In the genomic region with DNA sequence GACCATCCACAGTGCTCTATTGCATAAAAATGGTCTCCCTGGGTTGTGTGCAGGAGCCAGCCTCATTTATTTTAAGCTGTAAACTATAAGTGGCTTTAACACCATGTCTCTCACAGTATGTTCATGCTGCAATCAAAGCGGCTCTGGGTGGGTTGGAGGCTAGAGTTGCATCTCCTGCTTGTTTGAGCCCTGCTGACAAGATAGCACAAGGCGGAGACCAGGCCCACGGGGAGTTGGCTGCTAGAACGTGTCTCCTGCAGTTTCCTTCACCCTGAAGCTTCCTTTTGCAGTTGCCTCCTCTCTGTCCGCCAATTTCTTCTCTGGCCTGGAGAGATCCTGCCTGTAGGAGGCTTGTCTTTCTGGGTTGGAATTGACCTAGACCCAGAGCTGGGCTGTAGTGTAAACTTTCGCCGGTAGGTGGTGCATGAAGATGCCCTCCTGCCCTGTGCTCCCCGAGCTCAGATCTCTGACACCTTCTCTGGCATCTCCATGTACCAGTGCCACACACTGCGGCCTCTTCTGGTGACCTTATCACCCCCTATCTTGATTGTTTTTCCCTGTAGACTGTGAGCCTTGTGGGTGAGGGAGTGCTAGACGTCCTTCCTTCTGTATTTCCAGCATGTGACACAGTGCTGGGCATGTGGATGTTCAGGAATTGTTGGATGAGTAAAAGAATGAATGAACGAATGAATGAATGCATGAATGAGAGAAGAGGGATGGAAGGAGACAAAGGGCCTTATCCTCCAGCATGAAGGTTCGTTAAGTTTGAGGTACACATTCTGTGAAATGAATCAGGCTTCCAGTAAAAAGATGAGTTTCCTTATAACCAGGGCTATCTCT, we compare ENCODE assay signal across 8 cellular contexts. TPM values are rescaled to one million over a fixed set of nuclear protein-coding genes. Genes with fewer than 3 reads are reported as not detected.
A peak's percentile ranks its signal among the peaks of the same experiment; 100 is the strongest.
DNase-seq lines count a peak whose midpoint lies in the region; ATAC-seq, FAIRE-seq and TF ChIP-seq lines count a peak whose summit lies in the region.

No MANE protein-coding gene starts in this region.

- no peaks in the 10 kb centered on the region for H3K79me2 ChIP-seq in H1 (ENCODE audit: control insufficient read depth in 1 of 2, insufficient read depth in 2 of 2, low read length in 2 of 2)

- no peak for TF ChIP-seq EP300 in H1 (IDR thresholded peaks at IDR 0.05; ENCODE audit: borderline replicate concordance in 1 of 2, low read depth in 2 of 2, low read length in 2 of 2)

- no peak overlapping the region for H2BK12ac ChIP-seq in H1 (ENCODE audit: low read depth, low read length)

- peaks cover 2 to 7% of the 10 kb centered on the region in 2 experiments for H4K20me1 ChIP-seq in H1 (replicated peaks in 1 of 2; ENCODE audit: control insufficient read depth in 1 of 2, insufficient read depth in 2 of 2, low read length in 2 of 2)

- 45 to 100% methylated on average over 1 to 12 of the region's 12 CpGs for whole genome bisulfite sequencing in H1 (ENCODE audit: extremely low coverage in 1 of 2, insufficient coverage in 1 of 2, insufficient read length in 1 of 2, insufficient replicate concordance in 2 of 2, low coverage in 1 of 2, low lambda C conversion rate in 2 of 2, missing lambda C conversion rate in 1 of 2), 2 experiments

- CTCF ChIA-PET in H1 (lab: Charles Lee; ENCODE audit: partially characterized antibody) = interaction anchor here (0.5 to 7.2 kb wide), 49 partner anchors 9 to 352 kb away, joined by 3 to 105 read pairs (median 4); partner anchors contain the start of genes CCDC197, IFI27L2, OTUB2 and SERPINA1

- H3K4me3 ChIP-seq in AG09309 (ENCODE audit: control insufficient read depth, low read depth, low read length) (no peak overlapping the region), H1 (ENCODE audit: extremely low read depth in 1 of 4, insufficient read depth in 2 of 4, low read depth in 3 of 4, low read length in 4 of 4) (no peak overlapping the region)

- DNase-seq in AG09309 (ENCODE audit: low read depth) (peak; percentile 20), NCI-H69 (lab: John Stamatoyannopoulos, UW) (peak; percentile 66), H1 (ENCODE audit: low read depth in 1 of 2, low spot score in 2 of 2) (peak; percentile 60 to 91), middle frontal gyrus (ENCODE audit: extremely low spot score, low spot score) (peak; percentile 16)
- peak; percentile 42 to 63 for DNase-seq in activated CD8-positive, alpha-beta memory T cell treated with anti-CD3 and anti-CD28 coated beads for 1 hour (ENCODE audit: extremely low read depth in 1 of 2, low read depth in 1 of 2)
- peak; percentile 63 for DNase-seq in stimulated activated CD8-positive, alpha-beta memory T cell treated with anti-CD3 and anti-CD28 coated beads, Interleukin-7, amount 100 ng/mL, for 24 hours (ENCODE audit: low read depth)

- no peak overlapping the region for H2AFZ ChIP-seq in H1 (ENCODE audit: low read length)

- no peak for TF ChIP-seq POLR2A in H1 (IDR thresholded peaks at IDR 0.05; ENCODE audit: control extremely low read depth in 1 of 2, low read depth in 2 of 2, low read length in 2 of 2)

- H3K27me3 ChIP-seq in H1 (replicated peaks in 1 of 4; ENCODE audit: control insufficient read depth in 3 of 4, extremely low read depth in 1 of 4, insufficient read depth in 3 of 4, low read length in 3 of 4) = no peaks in the 10 kb centered on the region

- no peak overlapping the region for H3K23ac ChIP-seq in H1 (ENCODE audit: insufficient read length)

- no peak overlapping the region for H2AK5ac ChIP-seq in H1 (ENCODE audit: low read depth, low read length)

- ATAC-seq in GM18511 (IDR thresholded peaks at IDR 0.05; ENCODE audit: unreplicated experiment) (peak; percentile 96), HG03095 (IDR thresholded peaks at IDR 0.05; ENCODE audit: unreplicated experiment) (peak; percentile 85)

- FAIRE-seq in H1 (lab: Jason Lieb, UNC) = peak; percentile 97

- no peak overlapping the region for H3K18ac ChIP-seq in H1 (ENCODE audit: extremely low read depth, low read length)

- POLR2A ChIA-PET in H1 (lab: Charles Lee; ENCODE audit: partially characterized antibody) = interaction anchor here (0.8 to 1.8 kb wide), 3 partner anchors 11 to 42 kb away, joined by 3 to 6 read pairs (median 3); no protein-coding TSS in a partner anchor

- H3K27ac ChIP-seq in H1 (ENCODE audit: low read depth, low read length) = no peak overlapping the region

- no peak overlapping the region for H2BK20ac ChIP-seq in H1 (ENCODE audit: low read length)

- no peak overlapping the region for H3K9ac ChIP-seq in H1 (replicated peaks in 1 of 4; ENCODE audit: extremely low read depth in 1 of 4, low read depth in 3 of 4, low read length in 3 of 4)

- H2BK5ac ChIP-seq in H1 (ENCODE audit: low read depth, low read length) = no peak overlapping the region

- no peak overlapping the region for H3K4ac ChIP-seq in H1 (replicated peaks; ENCODE audit: insufficient read length, low read depth, low read length)

- no peak overlapping the region for H2BK15ac ChIP-seq in H1 (ENCODE audit: low read length)

- no peaks in the 10 kb centered on the region for H3K23me2 ChIP-seq in H1 (ENCODE audit: low read depth, low read length)

- no peak overlapping the region for H4K91ac ChIP-seq in H1 (replicated peaks; ENCODE audit: insufficient read length, low read length)

- no peak overlapping the region for H2BK120ac ChIP-seq in H1 (replicated peaks; ENCODE audit: low read depth, low read length)

- TF ChIP-seq RAD21 in H1 (IDR thresholded peaks at IDR 0.05 in 1 of 2, conservative IDR thresholded peaks at IDR 0.05 in 1 of 2; ENCODE audit: low read depth in 2 of 2, low read length in 2 of 2) = peak; percentile 64 to 72

- H4K5ac ChIP-seq in H1 (ENCODE audit: insufficient read length, low read depth, low read length) = no peak overlapping the region

- no peak overlapping the region for H3K56ac ChIP-seq in H1 (replicated peaks; ENCODE audit: insufficient read length, low read depth, low read length)

- H3K4me2 ChIP-seq in H1 (ENCODE audit: insufficient read depth in 1 of 2, low read depth in 2 of 2, low read length in 2 of 2) = no peak overlapping the region; a peak in 1 of 4 replicates

- H4K8ac ChIP-seq in H1 (ENCODE audit: extremely low read depth, insufficient read depth, low read length) = no peak overlapping the region

- peaks cover 0 to 4% (median 0%) of the 10 kb centered on the region in 4 experiments; a peak in 2 of 8 replicates for H3K36me3 ChIP-seq in H1 (ENCODE audit: control insufficient read depth in 2 of 4, insufficient read depth in 4 of 4, low read length in 3 of 4)

- H3K4me1 ChIP-seq in H1 (replicated peaks in 1 of 4; ENCODE audit: control insufficient read depth in 3 of 4, insufficient read depth in 4 of 4, low read length in 3 of 4) = peaks cover 0 to 9% (median 0%) of the 10 kb centered on the region in 4 experiments; a peak in 2 of 7 replicates

- no peak overlapping the region for H3K14ac ChIP-seq in H1 (ENCODE audit: insufficient read length)

- no peaks in the 10 kb centered on the region for H3K79me1 ChIP-seq in H1 (ENCODE audit: low read depth, low read length)

- H3K9me3 ChIP-seq in H1 (ENCODE audit: insufficient read depth in 2 of 2, low read depth in 1 of 2, low read length in 1 of 2) = no peaks in the 10 kb centered on the region

- peak; percentile 90 for TF ChIP-seq CTCF in AG09309 (IDR thresholded peaks at IDR 0.05; ENCODE audit: control insufficient read depth, insufficient read depth, low read depth, low read length, missing control alignments)
- peak; percentile 81 to 97 (median 97) for TF ChIP-seq CTCF in H1 (IDR thresholded peaks at IDR 0.05; ENCODE audit: control extremely low read depth in 1 of 3, insufficient read depth in 1 of 3, low read depth in 1 of 3, low read length in 3 of 3)

RNA-seq across cellular contexts. Expression of gene OTUB2, which starts 10.4 kb away (rescaled TPM):
- total RNA-seq in H1 (2021; fragmentation: NEBNext Ultra II Directional; extraction: Animal tissue kit (Norgen Biotek cat#: 25700)) = 4.1 and 4.2 TPM in 2 replicates
- 2.2 and 2.6 TPM in 2 replicates for polyA plus RNA-seq in H1 (2011; rRNA removed)
- 2.1 TPM for polyA plus RNA-seq in H1 (2011; cell fraction: cytosol; rRNA removed)
- polyA plus RNA-seq in H1 (2011; cell fraction: nucleus; rRNA removed) = 3.1 TPM
- 2.8 to 4.1 TPM (median 3.5 TPM) in 4 replicates for polyA plus RNA-seq in H1 (2012, experiment 1 of 2)
- 5.0 TPM for polyA plus RNA-seq in H1 (2012, experiment 2 of 2)
- polyA plus RNA-seq in H1 (2013, experiment 1 of 2) = 2.3 TPM
- polyA plus RNA-seq in H1 (2013, experiment 2 of 2) = 2.1 TPM
- polyA minus RNA-seq in H1 (2011; rRNA and poly(A)+ RNA removed) = 7.9 and 8.0 TPM in 2 replicates
- 4.5 TPM for polyA minus RNA-seq in H1 (2011; cell fraction: cytosol; rRNA and poly(A)+ RNA removed)
- 5.9 TPM for polyA minus RNA-seq in H1 (2011; cell fraction: nucleus; rRNA and poly(A)+ RNA removed)

RNA-seq across cellular contexts. Expression of gene CCDC197, which starts 39.4 kb away (rescaled TPM):
- not detected in 2 replicates for total RNA-seq in H1 (2021; fragmentation: NEBNext Ultra II Directional; extraction: Animal tissue kit (Norgen Biotek cat#: 25700))
- not detected in 2 replicates for polyA plus RNA-seq in H1 (2011; rRNA removed)
- polyA plus RNA-seq in H1 (2011; cell fraction: cytosol; rRNA removed) = not detected
- polyA plus RNA-seq in H1 (2011; cell fraction: nucleus; rRNA removed) = not detected
- not detected in 4 replicates for polyA plus RNA-seq in H1 (2012, experiment 1 of 2)
- polyA plus RNA-seq in H1 (2012, experiment 2 of 2) = not detected
- not detected for polyA plus RNA-seq in H1 (2013, experiment 1 of 2)
- polyA plus RNA-seq in H1 (2013, experiment 2 of 2) = not detected
- not detected in 2 replicates for polyA minus RNA-seq in H1 (2011; rRNA and poly(A)+ RNA removed)
- polyA minus RNA-seq in H1 (2011; cell fraction: cytosol; rRNA and poly(A)+ RNA removed) = not detected
- not detected for polyA minus RNA-seq in H1 (2011; cell fraction: nucleus; rRNA and poly(A)+ RNA removed)

RNA-seq across cellular contexts. Expression of gene DDX24, which starts 44.5 kb away (rescaled TPM):
- 186 and 201 TPM in 2 replicates for total RNA-seq in H1 (2021; fragmentation: NEBNext Ultra II Directional; extraction: Animal tissue kit (Norgen Biotek cat#: 25700))
- polyA plus RNA-seq in H1 (2011; rRNA removed) = 73.8 and 89.0 TPM in 2 replicates
- polyA plus RNA-seq in H1 (2011; cell fraction: cytosol; rRNA removed) = 112 TPM
- polyA plus RNA-seq in H1 (2011; cell fraction: nucleus; rRNA removed) = 96.5 TPM
- polyA plus RNA-seq in H1 (2012, experiment 1 of 2) = 129 to 189 TPM (median 137 TPM) in 4 replicates
- 68.9 TPM for polyA plus RNA-seq in H1 (2012, experiment 2 of 2)
- polyA plus RNA-seq in H1 (2013, experiment 1 of 2) = 194 TPM
- polyA plus RNA-seq in H1 (2013, experiment 2 of 2) = 175 TPM
- polyA minus RNA-seq in H1 (2011; rRNA and poly(A)+ RNA removed) = 106 and 119 TPM in 2 replicates
- 42.5 TPM for polyA minus RNA-seq in H1 (2011; cell fraction: cytosol; rRNA and poly(A)+ RNA removed)
- polyA minus RNA-seq in H1 (2011; cell fraction: nucleus; rRNA and poly(A)+ RNA removed) = 60.4 TPM

RNA-seq across cellular contexts. Expression of gene IFI27L1, which starts 44.6 kb away (rescaled TPM):
- total RNA-seq in H1 (2021; fragmentation: NEBNext Ultra II Directional; extraction: Animal tissue kit (Norgen Biotek cat#: 25700)) = 19.9 and 21.2 TPM in 2 replicates
- 30.5 and 36.8 TPM in 2 replicates for polyA plus RNA-seq in H1 (2011; rRNA removed)
- 33.8 TPM for polyA plus RNA-seq in H1 (2011; cell fraction: cytosol; rRNA removed)
- polyA plus RNA-seq in H1 (2011; cell fraction: nucleus; rRNA removed) = 22.6 TPM
- polyA plus RNA-seq in H1 (2012, experiment 1 of 2) = 20.5 to 28.6 TPM (median 24.5 TPM) in 4 replicates
- 30.3 TPM for polyA plus RNA-seq in H1 (2012, experiment 2 of 2)
- polyA plus RNA-seq in H1 (2013, experiment 1 of 2) = 23.2 TPM
- polyA plus RNA-seq in H1 (2013, experiment 2 of 2) = 26.4 TPM
- 5.0 and 5.4 TPM in 2 replicates for polyA minus RNA-seq in H1 (2011; rRNA and poly(A)+ RNA removed)
- 4.8 TPM for polyA minus RNA-seq in H1 (2011; cell fraction: cytosol; rRNA and poly(A)+ RNA removed)
- polyA minus RNA-seq in H1 (2011; cell fraction: nucleus; rRNA and poly(A)+ RNA removed) = 12.0 TPM

Comparison
In these comparisons a context has a peak if more than half of its experiments do, and no peak if none do; other contexts are left out.
1. DNase-seq: peak in every context shown above with its lines; median percentile 76 in H1; 66 in NCI-H69; 63 in stimulated activated CD8-positive, alpha-beta memory T cell treated with anti-CD3 and anti-CD28 coated beads, Interleukin-7, amount 100 ng/mL, for 24 hours; 52 in activated CD8-positive, alpha-beta memory T cell treated with anti-CD3 and anti-CD28 coated beads for 1 hour; 20 in AG09309; 16 in middle frontal gyrus.